In the genomic region with DNA sequence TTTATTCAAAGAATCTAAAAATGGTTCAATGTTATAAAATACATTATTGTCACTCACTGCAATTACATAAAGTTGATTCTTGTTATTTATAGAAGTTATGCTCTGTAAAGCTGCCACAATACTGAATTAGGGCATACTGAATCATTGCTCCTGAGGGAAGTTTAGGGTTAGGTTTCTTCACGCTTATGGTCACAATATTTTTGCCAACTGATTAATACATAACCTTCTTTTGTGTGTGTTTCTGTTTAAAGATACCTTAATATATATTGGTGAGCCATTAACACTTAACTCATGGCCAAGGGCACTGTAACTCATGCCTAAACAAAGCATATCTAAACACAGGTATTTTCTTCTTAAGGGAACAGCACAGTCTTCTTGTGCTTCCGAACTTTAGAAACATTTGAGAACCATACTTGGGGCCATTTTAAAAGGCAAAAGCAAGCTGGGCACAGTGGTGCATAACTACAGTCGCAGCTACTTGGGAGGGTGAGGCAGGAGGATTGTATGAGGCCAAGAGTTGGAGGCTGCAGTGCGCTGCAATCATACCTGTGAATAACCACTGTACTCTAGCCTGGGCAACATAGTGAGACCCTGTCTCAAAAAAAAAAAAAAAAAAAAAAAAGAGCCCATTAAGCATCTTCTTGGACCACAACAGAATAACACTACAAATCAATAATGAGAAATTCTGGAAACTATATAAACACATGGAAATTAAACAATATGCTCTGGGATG, we compare ENCODE assay signal across 22 cellular contexts.
"Had no signal": no experiment of that assay in that cellular context is flagged by ENCODE, and none has a peak within 500 bp of the region (broad histone marks: within the 10 kb centered on the region; RNA-seq: fewer than 3 reads in every experiment).

No MANE protein-coding gene starts in this region.

- H3K4me3 Mint-ChIP-seq: naive thymus-derived CD8-positive, alpha-beta T cell had no signal

- H3K36me3 ChIP-seq: right atrium auricular region, thoracic aorta had no signal

- H3K27me3 ChIP-seq: dorsolateral prefrontal cortex, esophagus squamous epithelium, foreskin keratinocyte, hepatocyte, right atrium auricular region, stomach, transverse colon had no signal

- H3K4me2 ChIP-seq: hepatocyte had no signal

- H3K9me3 ChIP-seq: esophagus squamous epithelium, mucosa of descending colon, right atrium auricular region, stomach, thoracic aorta, transverse colon had no signal

- H2AFZ ChIP-seq: hepatocyte had no signal

- H3K4me1 ChIP-seq: foreskin keratinocyte, right atrium auricular region had no signal

- DNase-seq: cortex of kidney; dorsolateral prefrontal cortex; effector memory CD4-positive, alpha-beta T cell; esophagus squamous epithelium; foreskin keratinocyte; head of caudate nucleus; kidney glomerular epithelial cell; mammary epithelial cell; mucosa of descending colon; naive thymus-derived CD8-positive, alpha-beta T cell; posterior cingulate gyrus; small intestine; stimulated activated CD4-positive, alpha-beta T cell treated with anti-CD3 and anti-CD28 coated beads, Interleukin-12 subunit alpha, Interleukin-12 subunit beta, amount 100 ng/mL, for 4 hours; stimulated activated naive CD4-positive, alpha-beta T cell; stomach; substantia nigra; transverse colon had no signal

- H3K4me3 ChIP-seq: dorsolateral prefrontal cortex, esophagus squamous epithelium, hepatocyte, mucosa of descending colon, right atrium auricular region, stomach, thoracic aorta, transverse colon had no signal

- H3K27me3 Mint-ChIP-seq: naive thymus-derived CD8-positive, alpha-beta T cell had no signal

- H3K27ac ChIP-seq: dorsolateral prefrontal cortex, epithelial cell of prostate, esophagus squamous epithelium, foreskin keratinocyte, hepatocyte, right atrium auricular region, stomach, thoracic aorta, transverse colon had no signal

- ATAC-seq: foreskin keratinocyte; left lobe of liver; mucosa of descending colon; naive thymus-derived CD8-positive, alpha-beta T cell had no signal
